In genomic region chr1:63732666-63733065, GRCh38 we compare ENCODE assay signal across 14 cellular contexts. TPM values are rescaled to one million over a fixed set of nuclear protein-coding genes. Genes with fewer than 3 reads are reported as not detected.
DNase-seq lines count a peak whose midpoint lies in the region; ATAC-seq and TF ChIP-seq lines count a peak whose summit lies in the region.
"Had no signal": no experiment of that assay in that cellular context is flagged by ENCODE, and none has a peak within 500 bp of the region (broad histone marks: within the 10 kb centered on the region; RNA-seq: fewer than 3 reads in every experiment).

No MANE protein-coding gene starts in this region.

- no peak for TF ChIP-seq RAD21 in SK-N-SH (IDR thresholded peaks at IDR 0.05; ENCODE audit: low read length)

- no peaks in the 10 kb centered on the region for H3K27me3 ChIP-seq in SK-N-SH (ENCODE audit: insufficient read depth)
- no peaks in the 10 kb centered on the region for H3K27me3 ChIP-seq in aorta (ENCODE audit: control insufficient read depth in 1 of 2, insufficient read depth in 2 of 2, low read length in 1 of 2)
- no peaks in the 10 kb centered on the region for H3K27me3 ChIP-seq in endodermal cell (ENCODE audit: control insufficient read depth, insufficient read depth, low read length, poor library complexity, severe bottlenecking)

- no peak overlapping the region for H2AFZ ChIP-seq in SK-N-SH (ENCODE audit: low read depth)

- peaks cover 31% of the 10 kb centered on the region for H3K4me1 Mint-ChIP-seq in endodermal cell
- H3K4me1 Mint-ChIP-seq: memory B cell had no signal

- H3K79me2 ChIP-seq in SK-N-SH (ENCODE audit: insufficient read depth): no peaks in the 10 kb centered on the region

- H4K20me1 ChIP-seq in SK-N-SH (ENCODE audit: insufficient read depth): no peaks in the 10 kb centered on the region

- CTCF ChIA-PET in SK-N-SH (lab: Yijun Ruan, JAX): interaction anchor here (1.5 kb wide), 1 partner anchor 41 kb away, joined by 7 read pairs; no protein-coding TSS in a partner anchor

- TF ChIP-seq CTCF in SK-N-SH (IDR thresholded peaks at IDR 0.05): no peak
- TF ChIP-seq CTCF in endodermal cell (conservative IDR thresholded peaks at IDR 0.05): no peak

- intact Hi-C loops in aorta (cut with DNase I): no loop called here

- TF ChIP-seq EP300 in SK-N-SH (IDR thresholded peaks at IDR 0.05; ENCODE audit: borderline replicate concordance in 1 of 2, low read depth in 1 of 2, low read length in 1 of 2): no peak

- POLR2A ChIA-PET in SK-N-SH (lab: Yijun Ruan, JAX): no interaction called here

- no peaks in the 10 kb centered on the region for H3K27me3 Mint-ChIP-seq in endodermal cell (ENCODE audit: insufficient read depth)

- peaks cover 36% of the 10 kb centered on the region for H3K9me3 Mint-ChIP-seq in endodermal cell

- H3K36me3 ChIP-seq in SK-N-SH (replicated peaks in 1 of 2; ENCODE audit: control insufficient read depth in 1 of 2, insufficient read depth in 2 of 2, low read length in 1 of 2): no peaks in the 10 kb centered on the region
- H3K36me3 ChIP-seq in aorta (ENCODE audit: control insufficient read depth in 1 of 2, insufficient read depth in 2 of 2, low read length in 1 of 2): no peaks in the 10 kb centered on the region
- no peaks in the 10 kb centered on the region for H3K36me3 ChIP-seq in endodermal cell (ENCODE audit: control insufficient read depth, insufficient read depth, low read length)

- H3K4me2 ChIP-seq in SK-N-SH: no peak overlapping the region

- H3K4me1 ChIP-seq in SK-N-SH (ENCODE audit: control insufficient read depth in 1 of 2, insufficient read depth in 2 of 2, low read depth in 1 of 2, low read length in 1 of 2) (peaks cover 0 to 3% of the 10 kb centered on the region in 2 experiments; a peak in 2 of 4 replicates), aorta (ENCODE audit: control insufficient read depth in 1 of 2, insufficient read depth in 2 of 2, low read length in 2 of 2) (no peaks in the 10 kb centered on the region), endodermal cell (ENCODE audit: control insufficient read depth, insufficient read depth, low read length) (no peaks in the 10 kb centered on the region)

- H3K27ac ChIP-seq in SK-N-SH (ENCODE audit: low read depth in 2 of 2, low read length in 1 of 2) (no peak overlapping the region), aorta (ENCODE audit: low read depth in 1 of 2, low read length in 2 of 2) (no peak overlapping the region), endodermal cell (ENCODE audit: low read depth, low read length) (no peak overlapping the region)

- H3K27ac Mint-ChIP-seq in endodermal cell: no peak overlapping the region
- H3K27ac Mint-ChIP-seq: memory B cell had no signal

- DNase-seq in SK-N-SH (no peak), astrocyte of the hippocampus (ENCODE audit: low read depth, low spot score) (peak; percentile 23), iris pigment epithelial cell (ENCODE audit: low read depth) (peak; percentile 24), aorta (no peak), endodermal cell (no peak), COLO668 (lab: John Stamatoyannopoulos, UW; ENCODE audit: unreplicated experiment) (no peak)
- DNase-seq: activated CD4-positive, alpha-beta T cell treated with anti-CD3 and anti-CD28 coated beads, Interleukin-2, amount 50 U/mL, for 4 hours; activated effector memory CD4-positive, alpha-beta T cell treated with Interleukin-2 at 50 U/mL for 16 hours; NCI-H1436 treated with DMSO at 0.1 percent for 48 hours; NCI-H524; T1000 had no signal

- H3K9me2 ChIP-seq in SK-N-SH: no peaks in the 10 kb centered on the region

- H3K36me3 Mint-ChIP-seq in endodermal cell (ENCODE audit: low read depth): no peaks in the 10 kb centered on the region
- H3K36me3 Mint-ChIP-seq: memory B cell had no signal

- no peak overlapping the region for H3K9ac ChIP-seq in SK-N-SH
- H3K9ac ChIP-seq in endodermal cell (ENCODE audit: extremely low read depth, low read length, poor library complexity, severe bottlenecking): no peak overlapping the region

- 79% methylated on average over 1 of the region's 1 CpG for WGBS in SK-N-SH (ENCODE audit: low lambda C conversion rate)
- WGBS in aorta, 2 donors: 95% methylated on average over 1 of the region's 1 CpG
- 82% methylated on average over 1 of the region's 1 CpG; no CpG with 5 or more reads in 1 of the 2 experiments for WGBS in endodermal cell (ENCODE audit: insufficient coverage in 1 of 2, insufficient read length in 1 of 2), 2 experiments

- no peak overlapping the region for H3K4me3 ChIP-seq in SK-N-SH (ENCODE audit: low read depth in 2 of 2, low read length in 1 of 2)
- no peak overlapping the region for H3K4me3 ChIP-seq in aorta (ENCODE audit: low read length in 2 of 2)
- H3K4me3 ChIP-seq in endodermal cell (ENCODE audit: low read length): no peak overlapping the region

- H3F3A ChIP-seq in SK-N-SH (replicated peaks; ENCODE audit: insufficient read depth): no peaks in the 10 kb centered on the region

- ATAC-seq in SK-N-SH treated with all-trans-retinoic acid at 6 μM for 48 hours (peak; percentile 54), aorta (ENCODE audit: low FRiP score) (peak; percentile 58), GM21367 (IDR thresholded peaks at IDR 0.05; ENCODE audit: unreplicated experiment) (no peak)

- H3K4me3 Mint-ChIP-seq in endodermal cell: no peak overlapping the region
- H3K4me3 Mint-ChIP-seq: memory B cell had no signal

- H3K9me3 ChIP-seq in SK-N-SH (no peaks in the 10 kb centered on the region), aorta (ENCODE audit: control insufficient read depth, low read length) (no peaks in the 10 kb centered on the region), endodermal cell (ENCODE audit: control insufficient read depth, low read length) (peaks cover 24% of the 10 kb centered on the region)

TF ChIP-seq in SK-N-SH treated with all-trans-retinoic acid at 6 μM for 48 hours, 23 proteins besides CTCF, POLR2A, EP300 and RAD21:
- TF ChIP-seq CSRNP3 (CRISPR knock-in tag; IDR thresholded peaks at IDR 0.05): no peak
- no peak for TF ChIP-seq RARB (CRISPR knock-in tag; IDR thresholded peaks at IDR 0.05)
- no peak for TF ChIP-seq TOX (CRISPR knock-in tag; IDR thresholded peaks at IDR 0.05; ENCODE audit: borderline replicate concordance)
- no peak for TF ChIP-seq ZFP3 (CRISPR knock-in tag; IDR thresholded peaks at IDR 0.05)
- no peak for TF ChIP-seq OSR1 (CRISPR knock-in tag; IDR thresholded peaks at IDR 0.05)
- TF ChIP-seq GLIS3 (CRISPR knock-in tag; IDR thresholded peaks at IDR 0.05): no peak
- no peak for TF ChIP-seq SNAI2 (CRISPR knock-in tag; IDR thresholded peaks at IDR 0.05)
- TF ChIP-seq ZNF8 (CRISPR knock-in tag; IDR thresholded peaks at IDR 0.05): no peak

TF ChIP-seq in SK-N-SH, 30 proteins besides CTCF, POLR2A, EP300 and RAD21:
- TF ChIP-seq POLR2AphosphoS5 (IDR thresholded peaks at IDR 0.05; ENCODE audit: low read depth, low read length) (no peak), CHD2 (IDR thresholded peaks at IDR 0.05; ENCODE audit: low read length, partially characterized antibody) (no peak)

RNA-seq across cellular contexts. Expression of gene ROR1, which starts 41.2 kb away (rescaled TPM):
- polyA plus RNA-seq in SK-N-SH (2012; rRNA removed) (4.0 and 5.5 TPM in 2 replicates), aorta (1 to 10 TPM; 4.0 to 4.2 TPM)
- 6.1 and 6.7 TPM in 2 replicates for polyA plus RNA-seq in SK-N-SH (2012; cell fraction: cytosol; rRNA removed)
- polyA plus RNA-seq in SK-N-SH (2012; cell fraction: nucleus; rRNA removed): 3.8 and 5.0 TPM in 2 replicates
- total RNA-seq in aorta (10 to 100 TPM; 18.7 to 30.9 TPM), endodermal cell (10 to 100 TPM; 77.4 to 77.9 TPM)
- 28.6 TPM for polyA plus RNA-seq in endodermal cell (2013, experiment 1 of 2)
- 27.2 TPM for polyA plus RNA-seq in endodermal cell (2013, experiment 2 of 2)

Comparison
In these comparisons a context has a peak if more than half of its experiments do, and no peak if none do; other contexts are left out.
1. DNase-seq: peak in astrocyte of the hippocampus (single experiment) and iris pigment epithelial cell (single experiment); none in SK-N-SH (single experiment), aorta (0 of 2), endodermal cell (single experiment) and COLO668 (single experiment).